Comparison of ENCODE assay signal across 12 cellular contexts in genomic region chr2:88615822-88616221, GRCh38. TPM values are rescaled to one million over a fixed set of nuclear protein-coding genes. Genes with fewer than 3 reads are reported as not detected.
A peak's percentile ranks its signal among the peaks of the same experiment; 100 is the strongest.
DNase-seq lines count a peak whose midpoint lies in the region; ATAC-seq and TF ChIP-seq lines count a peak whose summit lies in the region.
"Had no signal": no experiment of that assay in that cellular context is flagged by ENCODE, and none has a peak within 500 bp of the region (broad histone marks: within the 10 kb centered on the region; RNA-seq: fewer than 3 reads in every experiment).

No MANE protein-coding gene starts in this region.

- POLR2A ChIA-PET in activated B cell treated with CpG ODN at 0.5 μM for 24 hours (lab: Charles Lee): interaction anchor here (0.6 to 2.2 kb wide), 3 partner anchors 12 to 16 kb away, joined by 3 to 10 read pairs (median 4); no protein-coding TSS in a partner anchor

- H3K36me3 Mint-ChIP-seq in activated B cell treated with CpG ODN at 0.5 μM for 24 hours (ENCODE audit: low read depth): peaks cover 35% of the 10 kb centered on the region

- no peak overlapping the region for H3K4me3 ChIP-seq in left ventricle myocardium inferior
- H3K4me3 ChIP-seq: tibial artery had no signal

- ATAC-seq in GM18519 (IDR thresholded peaks at IDR 0.05; ENCODE audit: low FRiP score, unreplicated experiment) (peak; percentile 46), GM21515 (IDR thresholded peaks at IDR 0.05; ENCODE audit: unreplicated experiment) (peak; percentile 56), HG03095 (IDR thresholded peaks at IDR 0.05; ENCODE audit: unreplicated experiment) (peak; percentile 46), activated B cell treated with CpG ODN at 0.5 μM for 24 hours (ENCODE audit: low read depth) (peak; percentile 67)
- ATAC-seq: CD8-positive, alpha-beta T cell; Panc1 had no signal

- intact Hi-C loops in activated B cell treated with CpG ODN at 0.5 μM for 24 hours (cut with micrococcal nuclease) (loop anchor here (1.0 to 2.0 kb wide), 2 partner anchors 11 to 15 kb away; partner anchors contain the start of gene EIF2AK3), left ventricle myocardium inferior (cut with micrococcal nuclease) (no loop called here)

- DNase-seq in activated B cell treated with CpG ODN at 0.5 μM for 24 hours (no peak), left ventricle myocardium inferior (no peak), SIG-M5 (lab: John Stamatoyannopoulos, UW) (no peak), mucosa of gallbladder (ENCODE audit: low spot score) (no peak)
- DNase-seq in stimulated activated CD4-positive, alpha-beta T cell treated with anti-CD3 and anti-CD28 coated beads, Interleukin-2, amount 100 ng/mL, for 48 hours: no peak
- DNase-seq: CD8-positive, alpha-beta T cell; tibial artery had no signal

- no peaks in the 10 kb centered on the region for H3K27me3 ChIP-seq in left ventricle myocardium inferior (ENCODE audit: low read depth)
- H3K27me3 ChIP-seq: tibial artery had no signal

- no peaks in the 10 kb centered on the region for H3K27me3 Mint-ChIP-seq in activated B cell treated with CpG ODN at 0.5 μM for 24 hours
- H3K27me3 Mint-ChIP-seq: central memory CD8-positive, alpha-beta T cell had no signal

- TF ChIP-seq CTCF in activated B cell treated with CpG ODN at 0.5 μM for 24 hours (IDR thresholded peaks at IDR 0.05) (no peak), left ventricle myocardium inferior (IDR thresholded peaks at IDR 0.05; ENCODE audit: borderline replicate concordance) (no peak)

- peaks cover 53% of the 10 kb centered on the region for H3K4me1 ChIP-seq in left ventricle myocardium inferior

- H3K9me3 Mint-ChIP-seq in activated B cell treated with CpG ODN at 0.5 μM for 24 hours: no peaks in the 10 kb centered on the region
- H3K9me3 Mint-ChIP-seq: CD8-positive, alpha-beta T cell; central memory CD8-positive, alpha-beta T cell had no signal

- no peaks in the 10 kb centered on the region for H3K9me3 ChIP-seq in left ventricle myocardium inferior (replicated peaks)
- H3K9me3 ChIP-seq: tibial artery had no signal

- no peak overlapping the region for H3K27ac ChIP-seq in left ventricle myocardium inferior (replicated peaks)
- H3K27ac ChIP-seq: tibial artery had no signal

- no peak overlapping the region for H3K4me3 Mint-ChIP-seq in activated B cell treated with CpG ODN at 0.5 μM for 24 hours
- H3K4me3 Mint-ChIP-seq: CD8-positive, alpha-beta T cell; central memory CD8-positive, alpha-beta T cell had no signal

- H3K27ac Mint-ChIP-seq in activated B cell treated with CpG ODN at 0.5 μM for 24 hours: no peak overlapping the region
- H3K27ac Mint-ChIP-seq: CD8-positive, alpha-beta T cell had no signal

- H3K4me1 Mint-ChIP-seq in activated B cell treated with CpG ODN at 0.5 μM for 24 hours: peaks cover 55% of the 10 kb centered on the region

- peaks cover 7% of the 10 kb centered on the region for H3K36me3 ChIP-seq in left ventricle myocardium inferior

- CTCF ChIA-PET in activated B cell treated with CpG ODN at 0.5 μM for 24 hours (lab: Charles Lee): interaction anchor here (1.4 to 2.2 kb wide), 2 partner anchors 11 to 56 kb away, joined by 3 to 6 read pairs; no protein-coding TSS in a partner anchor

RNA-seq across cellular contexts. Expression of gene EIF2AK3, which starts 11.4 kb away (rescaled TPM):
- 28.2 and 28.6 TPM in 2 replicates for total RNA-seq in activated B cell treated with CpG ODN at 0.5 μM for 24 hours
- 8.2 TPM for total RNA-seq in left ventricle myocardium inferior
- total RNA-seq in mucosa of gallbladder: 17.9 TPM
